Comparison of ENCODE assay signal across 32 cellular contexts in genomic region chr15:42082141-42082540, GRCh38. TPM values are rescaled to one million over a fixed set of nuclear protein-coding genes. Genes with fewer than 3 reads are reported as not detected.
"Had no signal": no experiment of that assay in that cellular context is flagged by ENCODE, and none has a peak within 500 bp of the region (broad histone marks: within the 10 kb centered on the region; RNA-seq: fewer than 3 reads in every experiment).

No MANE protein-coding gene starts in this region.

- H3K36me3 ChIP-seq: esophagus squamous epithelium, gastrocnemius medialis, heart right ventricle, left lung, lower lobe of right lung had no signal

- H3K4me3 ChIP-seq: esophagus squamous epithelium, gastrocnemius medialis, heart right ventricle, left lung, lower lobe of right lung, mucosa of descending colon had no signal

- DNase-seq: cortex of kidney; effector CD8-positive, alpha-beta T cell; effector memory CD8-positive, alpha-beta T cell; endodermal cell; erythroblast; esophagus squamous epithelium; foreskin fibroblast; foreskin melanocyte; gastrocnemius medialis; glutamatergic neuron; heart right ventricle; hippocampal formation; left cardiac atrium; left ventricle myocardium superior; lower lobe of right lung; mesenchymal stem cell; mucosa of descending colon; naive B cell; naive thymus-derived CD8-positive, alpha-beta T cell had no signal

- H3K36me3 Mint-ChIP-seq: mesothelial cell of epicardium; naive B cell; naive thymus-derived CD8-positive, alpha-beta T cell had no signal

- H3K27me3 ChIP-seq: gastrocnemius medialis had no signal

- FAIRE-seq: endometrium, islet of Langerhans, keratinocyte had no signal

- H3K9me3 ChIP-seq: esophagus squamous epithelium, gastrocnemius medialis, heart right ventricle, left lung, lower lobe of right lung, mucosa of descending colon had no signal

- H3K27ac ChIP-seq: epithelial cell of prostate, esophagus squamous epithelium, gastrocnemius medialis, heart right ventricle, left lung, lower lobe of right lung had no signal

- H3K4me3 Mint-ChIP-seq: dendritic cell treated with granulocyte-macrophage colony-stimulating factor and Interleukin-4, amounts not matched to agents 40 ng/mL and 50 ng/mL, for 4 days; effector memory CD8-positive, alpha-beta T cell; endodermal cell; mesothelial cell of epicardium; naive B cell; naive thymus-derived CD8-positive, alpha-beta T cell had no signal

- H3K27ac Mint-ChIP-seq: dendritic cell treated with granulocyte-macrophage colony-stimulating factor and Interleukin-4, amounts not matched to agents 40 ng/mL and 50 ng/mL, for 4 days; effector memory CD8-positive, alpha-beta T cell; endodermal cell; mesothelial cell of epicardium; naive thymus-derived CD8-positive, alpha-beta T cell had no signal

- H3K9me3 Mint-ChIP-seq: dendritic cell treated with granulocyte-macrophage colony-stimulating factor and Interleukin-4, amounts not matched to agents 40 ng/mL and 50 ng/mL, for 4 days; effector memory CD8-positive, alpha-beta T cell; endodermal cell; mesothelial cell of epicardium; naive B cell; naive thymus-derived CD8-positive, alpha-beta T cell had no signal

RNA-seq across cellular contexts. Expression of gene PLA2G4D, which starts 12.2 kb away (rescaled TPM):
- total RNA-seq: dermis microvascular lymphatic vessel endothelial cell; endodermal cell; glomerular endothelial cell; heart right ventricle; kidney epithelial cell; left cardiac atrium; left ventricle myocardium superior; lower lobe of right lung; lung microvascular endothelial cell; mesenteric fat pad; mesothelial cell of epicardium; myocyte; naive thymus-derived CD8-positive, alpha-beta T cell had no signal
